Comparison of ENCODE assay signal across 19 cellular contexts in the genomic region with DNA sequence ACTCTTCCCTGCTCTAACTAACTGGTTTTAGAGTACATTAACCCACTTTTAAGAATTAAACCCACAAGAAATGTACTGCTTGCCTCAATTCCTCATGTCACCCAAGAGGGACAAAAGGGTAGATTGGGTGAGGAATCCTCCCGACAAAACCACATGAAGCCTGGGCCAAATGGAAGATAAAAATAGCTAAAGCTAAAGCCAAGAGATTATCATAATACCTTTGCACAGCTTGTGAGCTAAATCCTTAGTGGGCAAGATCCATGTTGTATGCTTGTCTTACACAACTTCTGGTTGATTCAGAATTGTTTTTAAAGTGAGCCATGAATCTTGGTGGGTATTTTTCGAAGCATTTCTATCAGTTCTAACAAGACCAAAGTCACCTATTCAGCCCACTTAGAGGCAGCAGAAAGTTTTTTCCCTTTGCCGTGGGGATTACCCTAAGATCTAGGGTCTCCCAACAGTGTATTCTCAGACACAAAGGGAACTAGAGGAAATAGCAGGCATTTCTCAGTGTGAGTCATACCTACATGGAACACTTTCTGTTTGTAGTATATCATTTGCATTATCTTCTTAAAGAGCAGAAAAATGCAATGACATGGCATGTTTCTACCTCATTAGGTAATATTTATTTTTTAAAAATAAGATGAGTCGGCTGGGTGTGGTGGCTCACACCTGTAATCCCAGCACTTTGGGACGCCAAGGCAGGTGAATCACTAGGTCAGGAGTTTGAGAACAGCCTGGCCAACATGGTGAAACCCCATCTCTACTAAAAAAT.
DNase-seq lines count a peak whose midpoint lies in the region; ATAC-seq and TF ChIP-seq lines count a peak whose summit lies in the region.
"Had no signal": no experiment of that assay in that cellular context is flagged by ENCODE, and none has a peak within 500 bp of the region (broad histone marks: within the 10 kb centered on the region; RNA-seq: fewer than 3 reads in every experiment).

No MANE protein-coding gene starts in this region.

- peak; percentile 65 for DNase-seq in IMR-90
- DNase-seq in astrocyte of the cerebellum (ENCODE audit: low read depth) = peak; percentile 49
- peak; percentile 18 for DNase-seq in fibroblast of villous mesenchyme (ENCODE audit: low read depth)
- no peak for DNase-seq in smooth muscle cell (lab: John Stamatoyannopoulos, UW; ENCODE audit: unreplicated experiment)
- no peak for DNase-seq in HuH-7 (ENCODE audit: low spot score)
- DNase-seq in stimulated activated naive CD4-positive, alpha-beta T cell (lab: John Stamatoyannopoulos, UW) = no peak
- DNase-seq: activated CD8-positive, alpha-beta memory T cell treated with anti-CD3 and anti-CD28 coated beads, Interleukin-2, amount 50 U/mL, for 4 hours; CD4-positive, alpha-beta T cell; effector memory CD8-positive, alpha-beta T cell; GM23248; NCI-H2029 treated with DMSO at 0.1 percent for 48 hours; NCI-H774; right cardiac atrium; stimulated activated CD4-positive, alpha-beta T cell treated with anti-CD3 and anti-CD28 coated beads, Interleukin-4, amount 100 ng/mL, for 1 hour; stimulated activated CD8-positive, alpha-beta memory T cell treated with anti-CD3 and anti-CD28 coated beads, Interleukin-4, amount 100 ng/mL, for 48 hours; testis had no signal

- H3K9me3 ChIP-seq in IMR-90 (ENCODE audit: control insufficient read depth, insufficient read depth, low read length) (peaks cover 14% of the 10 kb centered on the region), smooth muscle cell (replicated peaks; ENCODE audit: low read depth) (peaks cover 13% of the 10 kb centered on the region)
- H3K9me3 ChIP-seq: testis had no signal

- H3K4me1 ChIP-seq in IMR-90 (ENCODE audit: control insufficient read depth, insufficient read depth, low read length) = peaks cover 6% of the 10 kb centered on the region; the same call in 1 of the 2 replicates
- no peaks in the 10 kb centered on the region for H3K4me1 ChIP-seq in smooth muscle cell (ENCODE audit: low read depth)
- H3K4me1 ChIP-seq: testis had no signal

- WGBS in IMR-90 (ENCODE audit: extremely low coverage in 2 of 2, insufficient read length in 1 of 2), 2 experiments = no CpG with 5 or more reads among the region's 5 CpGs
- 43% methylated on average over 5 of the region's 5 CpGs for WGBS in smooth muscle cell (ENCODE audit: low lambda C conversion rate)

- H4K8ac ChIP-seq in IMR-90 (ENCODE audit: low read depth in 2 of 2, low read length in 2 of 2) = peak overlapping the region; percentile 53 to 79; a peak in 3 of 4 replicates

- in situ Hi-C loops in IMR-90 (cut with MboI; ENCODE audit: low sequenced_read_pairs) = no loop called here
- in situ Hi-C loops in astrocyte of the cerebellum (cut with HindIII; ENCODE audit: low sequenced_read_pairs) = no loop called here

- dilution Hi-C loops in IMR-90 (cut with HindIII; ENCODE audit: low sequenced_read_pairs, unreplicated experiment) = no loop called here

- peak overlapping the region; percentile 80 for H3K4ac ChIP-seq in IMR-90 (ENCODE audit: low read depth, low read length)

- H3K56ac ChIP-seq in IMR-90 (ENCODE audit: extremely low read depth, insufficient read depth, low read length) = peak overlapping the region; percentile 32; the same call in 1 of the 2 replicates

- H2AK5ac ChIP-seq in IMR-90 (ENCODE audit: low read depth, low read length) = no peak overlapping the region

- H3K4me2 ChIP-seq in IMR-90 (ENCODE audit: low read depth, low read length) (peak overlapping the region; percentile 73; the same call in 1 of the 2 replicates), smooth muscle cell (peak overlapping the region; percentile 21)

- H4K20me1 ChIP-seq in IMR-90 (ENCODE audit: insufficient read depth, low read length) (no peaks in the 10 kb centered on the region), smooth muscle cell (ENCODE audit: low read depth) (no peaks in the 10 kb centered on the region)

- H3K27me3 ChIP-seq in IMR-90 (ENCODE audit: control insufficient read depth, insufficient read depth, low read length) (no peaks in the 10 kb centered on the region), smooth muscle cell (ENCODE audit: low read depth) (no peaks in the 10 kb centered on the region)
- H3K27me3 ChIP-seq: cardiac muscle cell, testis had no signal

- H2BK20ac ChIP-seq in IMR-90 (ENCODE audit: low read depth, low read length) = peak overlapping the region; percentile 71

- no peak overlapping the region for H3K4me3 ChIP-seq in IMR-90 (ENCODE audit: insufficient read depth, low read depth, low read length)
- H3K4me3 ChIP-seq in astrocyte of the cerebellum (ENCODE audit: low read depth, low read length) = no peak overlapping the region
- H3K4me3 ChIP-seq in fibroblast of villous mesenchyme (ENCODE audit: low read depth, low read length) = no peak overlapping the region
- no peak overlapping the region for H3K4me3 ChIP-seq in smooth muscle cell
- H3K4me3 ChIP-seq: cardiac muscle cell, GM23248, testis had no signal

- H3K36me3 ChIP-seq in IMR-90 (ENCODE audit: control insufficient read depth, insufficient read depth, low read length) (no peaks in the 10 kb centered on the region), smooth muscle cell (ENCODE audit: low read depth) (peaks cover 12% of the 10 kb centered on the region)
- H3K36me3 ChIP-seq: cardiac muscle cell had no signal

- peak overlapping the region; percentile 93; the same call in 1 of the 2 replicates for H4K5ac ChIP-seq in IMR-90 (ENCODE audit: low read depth, low read length)

- no peak for TF ChIP-seq RAD21 in IMR-90 (IDR thresholded peaks at IDR 0.05; ENCODE audit: low read length)

- H2AFZ ChIP-seq in IMR-90 (replicated peaks; ENCODE audit: low read length, poor library complexity) (no peak overlapping the region), smooth muscle cell (ENCODE audit: low read depth) (peak overlapping the region; percentile 11)
- H2AFZ ChIP-seq: GM23248 had no signal

- BruUV-seq in IMR-90 (replicated peaks; lab: Mats Ljungman, UMichigan) = no TSS peak

- H2BK15ac ChIP-seq in IMR-90 (ENCODE audit: low read depth, low read length) = peak overlapping the region; percentile 30; the same call in 1 of the 3 replicates

- no peaks in the 10 kb centered on the region for H3F3A ChIP-seq in smooth muscle cell (ENCODE audit: low read depth)

- no peak overlapping the region for H2AK9ac ChIP-seq in IMR-90 (replicated peaks; ENCODE audit: low read depth, low read length, poor library complexity)

- H3K79me1 ChIP-seq in IMR-90 (ENCODE audit: low read depth in 1 of 2, low read length in 2 of 2) = no peaks in the 10 kb centered on the region

- intact Hi-C loops in IMR-90 (cut with micrococcal nuclease) = no loop called here

- H3K9ac ChIP-seq in IMR-90 (ENCODE audit: low read depth, low read length) (no peak overlapping the region), smooth muscle cell (ENCODE audit: low read depth) (peak overlapping the region; percentile 56)
- H3K9ac ChIP-seq: GM23248 had no signal

- H3K27ac ChIP-seq in IMR-90 (ENCODE audit: insufficient read depth, low read length) (peak overlapping the region; percentile 57), smooth muscle cell (ENCODE audit: low read depth) (peak overlapping the region; percentile 83)
- H3K27ac ChIP-seq: cardiac muscle cell, GM23248, testis had no signal

- H3K79me2 ChIP-seq in smooth muscle cell (ENCODE audit: low read depth) = no peaks in the 10 kb centered on the region

- no peak for TF ChIP-seq CTCF in IMR-90 (conservative IDR thresholded peaks at IDR 0.05; ENCODE audit: low read depth, low read length)
- no peak for TF ChIP-seq CTCF in astrocyte of the cerebellum (IDR thresholded peaks at IDR 0.05; ENCODE audit: low read depth, low read length, missing control alignments)
- TF ChIP-seq CTCF in fibroblast of villous mesenchyme (IDR thresholded peaks at IDR 0.05; ENCODE audit: insufficient read depth, low read depth, low read length) = no peak
- no peak for TF ChIP-seq CTCF in smooth muscle cell (IDR thresholded peaks at IDR 0.05; ENCODE audit: borderline replicate concordance, insufficient read depth, poor library complexity, severe bottlenecking)

- H2BK5ac ChIP-seq in IMR-90 (ENCODE audit: low read depth, low read length, poor library complexity, severe bottlenecking) = peak overlapping the region; percentile 83

- 0 out of 2 replicates have a peak overlapping the region, but pooled peaks have one; percentile 11 for H3K23ac ChIP-seq in IMR-90 (ENCODE audit: low read depth, low read length)

- POLR2A ChIA-PET in IMR-90 (lab: Charles Lee; ENCODE audit: unreplicated experiment) = no interaction called here

- CTCF ChIA-PET in IMR-90 (lab: Yijun Ruan, JAX) = no interaction called here

- peak overlapping the region; percentile 76 for H3K18ac ChIP-seq in IMR-90 (ENCODE audit: low read depth, low read length)

- ATAC-seq in IMR-90 (ENCODE audit: low read depth) (peak; percentile 69), GM21528 (IDR thresholded peaks at IDR 0.05; ENCODE audit: low FRiP score, unreplicated experiment) (no peak)
- ATAC-seq: activated CD4-positive, CD25-positive, alpha-beta regulatory T cell treated with anti-CD3 and anti-CD28 coated beads, Interleukin-2, amount 50 U/mL, for 24 hours; effector memory CD8-positive, alpha-beta T cell; right cardiac atrium had no signal

- peak overlapping the region; percentile 82 for H3K14ac ChIP-seq in IMR-90 (replicated peaks; ENCODE audit: low read depth, low read length)

- TF ChIP-seq POLR2A in IMR-90 (IDR thresholded peaks at IDR 0.05; ENCODE audit: low read depth, low read length) = no peak

- H3K9me1 ChIP-seq in IMR-90 (ENCODE audit: insufficient read depth, low read length) = no peaks in the 10 kb centered on the region

- H2BK120ac ChIP-seq in IMR-90 (ENCODE audit: low read depth, low read length) = peak overlapping the region; percentile 94

- peak overlapping the region; percentile 66 for H4K91ac ChIP-seq in IMR-90 (ENCODE audit: insufficient read depth, low read depth, low read length)

TF ChIP-seq in IMR-90, 13 proteins besides CTCF, POLR2A, EP300 and RAD21 (continues in another document):
- TF ChIP-seq BHLHE40 (IDR thresholded peaks at IDR 0.05; ENCODE audit: low read depth, low read length) = no peak
- TF ChIP-seq RCOR1 (IDR thresholded peaks at IDR 0.05; ENCODE audit: insufficient replicate concordance, low read length) = no peak
- TF ChIP-seq MAFK (IDR thresholded peaks at IDR 0.05; ENCODE audit: low read depth, low read length) = no peak
- no peak for TF ChIP-seq SMC3 (IDR thresholded peaks at IDR 0.05; ENCODE audit: low read depth, low read length)
- TF ChIP-seq FOS (IDR thresholded peaks at IDR 0.05; ENCODE audit: low read depth, low read length) = no peak
- TF ChIP-seq, protein P1, sequence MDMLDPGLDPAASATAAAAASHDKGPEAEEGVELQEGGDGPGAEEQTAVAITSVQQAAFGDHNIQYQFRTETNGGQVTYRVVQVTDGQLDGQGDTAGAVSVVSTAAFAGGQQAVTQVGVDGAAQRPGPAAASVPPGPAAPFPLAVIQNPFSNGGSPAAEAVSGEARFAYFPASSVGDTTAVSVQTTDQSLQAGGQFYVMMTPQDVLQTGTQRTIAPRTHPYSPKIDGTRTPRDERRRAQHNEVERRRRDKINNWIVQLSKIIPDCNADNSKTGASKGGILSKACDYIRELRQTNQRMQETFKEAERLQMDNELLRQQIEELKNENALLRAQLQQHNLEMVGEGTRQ (IDR thresholded peaks at IDR 0.05; ENCODE audit: low read depth, low read length) = no peak
- TF ChIP-seq MAZ (IDR thresholded peaks at IDR 0.05; ENCODE audit: borderline replicate concordance, low read depth, low read length) = no peak
- TF ChIP-seq RFX5 (IDR thresholded peaks at IDR 0.05; ENCODE audit: low read depth, low read length) = no peak

Comparison
In these comparisons a context has a peak if more than half of its experiments do, and no peak if none do; other contexts are left out.
1. DNase-seq: peak in IMR-90 (single experiment), astrocyte of the cerebellum (single experiment) and fibroblast of villous mesenchyme (single experiment); none in smooth muscle cell (single experiment), HuH-7 (single experiment) and stimulated activated naive CD4-positive, alpha-beta T cell (0 of 6).